8 cellular contexts compared by ENCODE assay signal in genomic region chr9:29830815-29831214, GRCh38.
A peak's percentile ranks its signal among the peaks of the same experiment; 100 is the strongest.
DNase-seq lines count a peak whose midpoint lies in the region; ATAC-seq and TF ChIP-seq lines count a peak whose summit lies in the region.

No MANE protein-coding gene starts in this region.

- H3K36me3 ChIP-seq in kidney epithelial cell (ENCODE audit: control insufficient read depth, insufficient read depth, low read length), result no peaks in the 10 kb centered on the region

- TF ChIP-seq CTCF in kidney epithelial cell (IDR thresholded peaks at IDR 0.05; ENCODE audit: insufficient read depth, low read length, poor library complexity, severe bottlenecking), result peak; percentile 75

- H3K4me3 ChIP-seq in Jurkat, Clone E6-1 (ENCODE audit: low read length), result no peak overlapping the region
- no peak overlapping the region for H3K4me3 ChIP-seq in kidney epithelial cell (ENCODE audit: low read depth, low read length)

- no peaks in the 10 kb centered on the region for H3K27me3 ChIP-seq in kidney epithelial cell (ENCODE audit: control insufficient read depth, insufficient read depth, low read length)

- ATAC-seq in SK-N-SH treated with all-trans-retinoic acid at 6 μM for 48 hours (peak; percentile 42; the same call in 1 of the 3 replicates), HG03378 (IDR thresholded peaks at IDR 0.05; ENCODE audit: unreplicated experiment) (no peak), GM21447 (IDR thresholded peaks at IDR 0.05; ENCODE audit: unreplicated experiment) (no peak)
- no peak for ATAC-seq in stimulated activated naive CD8-positive, alpha-beta T cell treated with anti-CD3 and anti-CD28 coated beads, Interleukin-15, Interleukin-2, amounts not matched to agents 100 U/mL and 50 U/mL, for 24 hours

- DNase-seq in COLO829 (ENCODE audit: low spot score), result peak; percentile 3
- peak; percentile 3 for DNase-seq in Jurkat, Clone E6-1 (ENCODE audit: low read depth, low spot score)
- peak; percentile 18 for DNase-seq in kidney epithelial cell (ENCODE audit: low read depth)
- DNase-seq in NCI-H1105 treated with DMSO at 0.1 percent for 48 hours (lab: John Stamatoyannopoulos, UW), result no peak
- no peak for DNase-seq in stimulated activated naive CD8-positive, alpha-beta T cell treated with anti-CD3 and anti-CD28 coated beads, Interleukin-15, Interleukin-2, amounts not matched to agents 100 U/mL and 50 U/mL, for 24 hours

TF ChIP-seq in SK-N-SH treated with all-trans-retinoic acid at 6 μM for 48 hours, 23 proteins besides CTCF, POLR2A, EP300 and RAD21:
- no peak for TF ChIP-seq TOX (CRISPR knock-in tag; IDR thresholded peaks at IDR 0.05; ENCODE audit: borderline replicate concordance)
- no peak for TF ChIP-seq CREB5 (CRISPR knock-in tag; IDR thresholded peaks at IDR 0.05; ENCODE audit: low read depth)
- no peak for TF ChIP-seq ISL1 (CRISPR knock-in tag; IDR thresholded peaks at IDR 0.05)
- no peak for TF ChIP-seq ZC3H10 (CRISPR knock-in tag; IDR thresholded peaks at IDR 0.05)
- no peak for TF ChIP-seq TSHZ2 (CRISPR knock-in tag; IDR thresholded peaks at IDR 0.05)
- TF ChIP-seq ESRRG (CRISPR knock-in tag; IDR thresholded peaks at IDR 0.05), result no peak

Comparison
In these comparisons a context has a peak if more than half of its experiments do, and no peak if none do; other contexts are left out.
1. DNase-seq: peak in COLO829 (single experiment), Jurkat, Clone E6-1 (single experiment) and kidney epithelial cell (single experiment); none in NCI-H1105 treated with DMSO at 0.1 percent for 48 hours (single experiment) and stimulated activated naive CD8-positive, alpha-beta T cell treated with anti-CD3 and anti-CD28 coated beads, Interleukin-15, Interleukin-2, amounts not matched to agents 100 U/mL and 50 U/mL, for 24 hours (single experiment).